In the genomic region with DNA sequence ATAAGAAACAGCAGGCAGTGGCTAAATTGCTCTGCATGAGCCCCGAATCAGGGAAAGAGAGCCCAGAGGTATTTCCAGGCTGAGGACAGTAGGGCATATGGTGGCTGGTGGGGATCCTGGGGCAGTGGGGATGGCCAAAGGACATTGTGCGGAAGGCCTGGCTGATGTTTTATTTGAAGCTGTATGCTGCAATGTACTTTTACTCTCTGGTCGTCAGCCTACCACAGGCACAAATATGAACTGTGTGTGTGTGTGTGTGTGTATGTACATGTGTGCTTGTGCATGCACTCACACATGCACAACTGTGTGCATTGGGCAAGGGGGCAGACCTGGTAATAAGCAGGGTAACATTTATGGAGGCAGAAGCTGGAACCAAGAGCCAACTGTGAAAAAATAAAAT, we compare ENCODE assay signal across 19 cellular contexts.
DNase-seq lines count a peak whose midpoint lies in the region; ATAC-seq and TF ChIP-seq lines count a peak whose summit lies in the region.
"Had no signal": no experiment of that assay in that cellular context is flagged by ENCODE, and none has a peak within 500 bp of the region (broad histone marks: within the 10 kb centered on the region; RNA-seq: fewer than 3 reads in every experiment).

No MANE protein-coding gene starts in this region.

- no peak overlapping the region for H3K9ac ChIP-seq in endodermal cell (ENCODE audit: extremely low read depth, low read length, poor library complexity, severe bottlenecking)
- H3K9ac ChIP-seq in mesenchymal stem cell (ENCODE audit: low read length): no peak overlapping the region
- H3K9ac ChIP-seq: BLaER1 treated with 17β-estradiol and CSF1 and Interleukin-3, amounts not matched to agents 10 nM and 100 nM had no signal

- no peak overlapping the region for H3K27ac Mint-ChIP-seq in endodermal cell
- H3K27ac Mint-ChIP-seq in stimulated activated effector memory CD8-positive, alpha-beta T cell treated with anti-CD3 and anti-CD28 coated beads, Interleukin-12 subunit alpha, Interleukin-12 subunit beta, amount 100 ng/mL, for 72 hours: peak overlapping the region; percentile 30
- H3K27ac Mint-ChIP-seq: B cell; CD4-positive, alpha-beta T cell; CD8-positive, alpha-beta T cell had no signal

- no peak overlapping the region for H2BK15ac ChIP-seq in mesenchymal stem cell (ENCODE audit: low read depth, poor library complexity, severe bottlenecking)

- no peaks in the 10 kb centered on the region for H3K36me3 Mint-ChIP-seq in endodermal cell (ENCODE audit: low read depth)
- no peaks in the 10 kb centered on the region for H3K36me3 Mint-ChIP-seq in stimulated activated effector memory CD8-positive, alpha-beta T cell treated with anti-CD3 and anti-CD28 coated beads, Interleukin-12 subunit alpha, Interleukin-12 subunit beta, amount 100 ng/mL, for 72 hours
- H3K36me3 Mint-ChIP-seq: CD8-positive, alpha-beta T cell had no signal

- H3K4me1 Mint-ChIP-seq in endodermal cell: peaks cover 1% of the 10 kb centered on the region
- H3K4me1 Mint-ChIP-seq in stimulated activated effector memory CD8-positive, alpha-beta T cell treated with anti-CD3 and anti-CD28 coated beads, Interleukin-12 subunit alpha, Interleukin-12 subunit beta, amount 100 ng/mL, for 72 hours: peaks cover 5% of the 10 kb centered on the region

- ATAC-seq in stimulated activated effector memory CD8-positive, alpha-beta T cell treated with anti-CD3 and anti-CD28 coated beads, Interleukin-12 subunit alpha, Interleukin-12 subunit beta, amount 100 ng/mL, for 72 hours: no peak
- ATAC-seq: A549; CD8-positive, alpha-beta T cell had no signal

- H2BK12ac ChIP-seq in mesenchymal stem cell (ENCODE audit: low read length in 2 of 2): no peak overlapping the region

- H3K4me3 Mint-ChIP-seq in endodermal cell: no peak overlapping the region
- no peak overlapping the region for H3K4me3 Mint-ChIP-seq in stimulated activated effector memory CD8-positive, alpha-beta T cell treated with anti-CD3 and anti-CD28 coated beads, Interleukin-12 subunit alpha, Interleukin-12 subunit beta, amount 100 ng/mL, for 72 hours
- H3K4me3 Mint-ChIP-seq: B cell; CD4-positive, alpha-beta T cell; CD8-positive, alpha-beta T cell had no signal

- H3K14ac ChIP-seq in mesenchymal stem cell (ENCODE audit: low read length in 2 of 2): no peak overlapping the region

- peak; percentile 19 for DNase-seq in endodermal cell
- DNase-seq in mesenchymal stem cell: no peak
- DNase-seq in osteoblast (ENCODE audit: insufficient read length, low spot score, missing footprints): peak; percentile 75
- no peak for DNase-seq in stimulated activated effector memory CD8-positive, alpha-beta T cell treated with anti-CD3 and anti-CD28 coated beads, Interleukin-12 subunit alpha, Interleukin-12 subunit beta, amount 100 ng/mL, for 72 hours (ENCODE audit: low spot score in 2 of 2)
- no peak for DNase-seq in stimulated activated CD4-positive, alpha-beta T cell treated with anti-CD3 and anti-CD28 coated beads, Interleukin-15, amount 100 ng/mL, for 24 hours
- DNase-seq in effector memory CD4-positive, alpha-beta T cell: no peak
- DNase-seq in uterus: no peak
- DNase-seq: AML-193; Caco-2; Calu3; CD4-positive, alpha-beta T cell; CD8-positive, alpha-beta T cell; DMS79 treated with DMSO at 0.1 percent for 48 hours; GF-D8 had no signal

- H3K27ac ChIP-seq in endodermal cell (ENCODE audit: low read depth, low read length) (no peak overlapping the region), mesenchymal stem cell (ENCODE audit: low read length, poor library complexity, severe bottlenecking) (no peak overlapping the region), osteoblast (ENCODE audit: low read depth, low read length) (no peak overlapping the region), uterus (no peak overlapping the region)
- no peak overlapping the region for H3K27ac ChIP-seq in effector memory CD4-positive, alpha-beta T cell (ENCODE audit: insufficient read depth, low read length, poor library complexity, severe bottlenecking)
- H3K27ac ChIP-seq: 22Rv1; A549; BLaER1 treated with 17β-estradiol and CSF1 and Interleukin-3, amounts not matched to agents 10 nM and 100 nM; C4-2B had no signal

- 86 to 100% methylated on average over 1 to 3 of the region's 3 CpGs for WGBS in endodermal cell (ENCODE audit: insufficient coverage in 1 of 2, insufficient read length in 1 of 2), 2 experiments
- 74% methylated on average over 3 of the region's 3 CpGs for WGBS in mesenchymal stem cell

- no peaks in the 10 kb centered on the region for H4K20me1 ChIP-seq in osteoblast (ENCODE audit: insufficient read depth, low read length)
- H4K20me1 ChIP-seq: BLaER1 treated with 17β-estradiol and CSF1 and Interleukin-3, amounts not matched to agents 10 nM and 100 nM had no signal

- H4K91ac ChIP-seq in mesenchymal stem cell (ENCODE audit: low read length): peak overlapping the region; percentile 27

- H3K4me3 ChIP-seq in endodermal cell (ENCODE audit: low read length) (no peak overlapping the region), mesenchymal stem cell (ENCODE audit: insufficient read depth in 1 of 2, low read depth in 1 of 2, low read length in 2 of 2) (no peak overlapping the region), osteoblast (ENCODE audit: insufficient read depth, low read length) (no peak overlapping the region), uterus (no peak overlapping the region)
- H3K4me3 ChIP-seq in effector memory CD4-positive, alpha-beta T cell (ENCODE audit: insufficient read depth, low read depth, low read length, poor library complexity, severe bottlenecking): no peak overlapping the region
- H3K4me3 ChIP-seq: A549; BLaER1 treated with 17β-estradiol and CSF1 and Interleukin-3, amounts not matched to agents 10 nM and 100 nM had no signal

- H3K4me2 ChIP-seq in mesenchymal stem cell (ENCODE audit: low read length, poor library complexity, severe bottlenecking): no peak overlapping the region
- no peak overlapping the region for H3K4me2 ChIP-seq in osteoblast (ENCODE audit: insufficient read depth, low read length)
- H3K4me2 ChIP-seq: A549; BLaER1 treated with 17β-estradiol and CSF1 and Interleukin-3, amounts not matched to agents 10 nM and 100 nM had no signal

- TF ChIP-seq POLR2A in uterus (IDR thresholded peaks at IDR 0.05): no peak

- no peak overlapping the region for H2BK5ac ChIP-seq in mesenchymal stem cell (ENCODE audit: low read depth, low read length, poor library complexity, severe bottlenecking)

- no peak for TF ChIP-seq CTCF in endodermal cell (conservative IDR thresholded peaks at IDR 0.05)
- TF ChIP-seq CTCF in osteoblast (IDR thresholded peaks at IDR 0.05; ENCODE audit: extremely low read depth, low read depth, low read length): no peak
- TF ChIP-seq CTCF in uterus (IDR thresholded peaks at IDR 0.05): no peak

- intact Hi-C loops in uterus (cut with DNase I; ENCODE audit: low total_unique reads): no loop called here

- H3K79me2 ChIP-seq in osteoblast (ENCODE audit: insufficient read depth, low read length): no peaks in the 10 kb centered on the region

- H3K36me3 ChIP-seq in endodermal cell (ENCODE audit: control insufficient read depth, insufficient read depth, low read length): no peaks in the 10 kb centered on the region
- no peaks in the 10 kb centered on the region for H3K36me3 ChIP-seq in mesenchymal stem cell (ENCODE audit: control insufficient read depth in 1 of 2, insufficient read depth in 2 of 2, low read depth in 1 of 2, low read length in 2 of 2)
- H3K36me3 ChIP-seq in osteoblast (ENCODE audit: insufficient read depth, low read length): no peaks in the 10 kb centered on the region
- no peaks in the 10 kb centered on the region for H3K36me3 ChIP-seq in effector memory CD4-positive, alpha-beta T cell (ENCODE audit: control insufficient read depth, insufficient read depth, low read length)
- no peaks in the 10 kb centered on the region for H3K36me3 ChIP-seq in uterus
- H3K36me3 ChIP-seq: BLaER1 treated with 17β-estradiol and CSF1 and Interleukin-3, amounts not matched to agents 10 nM and 100 nM had no signal

- H3K27me3 ChIP-seq in endodermal cell (ENCODE audit: control insufficient read depth, insufficient read depth, low read length, poor library complexity, severe bottlenecking): no peaks in the 10 kb centered on the region
- peaks cover 0 to 5% of the 10 kb centered on the region in 2 experiments for H3K27me3 ChIP-seq in mesenchymal stem cell (ENCODE audit: control insufficient read depth in 1 of 2, insufficient read depth in 1 of 2, low read length in 2 of 2)
- no peaks in the 10 kb centered on the region for H3K27me3 ChIP-seq in osteoblast (ENCODE audit: insufficient read depth, low read length)
- no peaks in the 10 kb centered on the region for H3K27me3 ChIP-seq in effector memory CD4-positive, alpha-beta T cell (replicated peaks; ENCODE audit: control insufficient read depth, insufficient read depth, low read length, poor library complexity, severe bottlenecking)
- no peaks in the 10 kb centered on the region for H3K27me3 ChIP-seq in uterus
- H3K27me3 ChIP-seq: BLaER1 treated with 17β-estradiol and CSF1 and Interleukin-3, amounts not matched to agents 10 nM and 100 nM had no signal

- H2BK120ac ChIP-seq in mesenchymal stem cell (ENCODE audit: low read depth, low read length): no peak overlapping the region

- H3K79me1 ChIP-seq in mesenchymal stem cell (replicated peaks; ENCODE audit: low read length, poor library complexity, severe bottlenecking): no peaks in the 10 kb centered on the region

- H3K23ac ChIP-seq in mesenchymal stem cell (ENCODE audit: low read length in 2 of 2): no peak overlapping the region

- H3K9me3 Mint-ChIP-seq in endodermal cell: no peaks in the 10 kb centered on the region
- H3K9me3 Mint-ChIP-seq in stimulated activated effector memory CD8-positive, alpha-beta T cell treated with anti-CD3 and anti-CD28 coated beads, Interleukin-12 subunit alpha, Interleukin-12 subunit beta, amount 100 ng/mL, for 72 hours: no peaks in the 10 kb centered on the region
- H3K9me3 Mint-ChIP-seq: CD4-positive, alpha-beta T cell; CD8-positive, alpha-beta T cell had no signal

- H3K18ac ChIP-seq in mesenchymal stem cell (ENCODE audit: low read depth in 1 of 2, low read length in 2 of 2): no peak overlapping the region

- H3K9me3 ChIP-seq in endodermal cell (ENCODE audit: control insufficient read depth, low read length) (no peaks in the 10 kb centered on the region), mesenchymal stem cell (ENCODE audit: control insufficient read depth, low read length) (no peaks in the 10 kb centered on the region), osteoblast (ENCODE audit: low read depth, low read length) (no peaks in the 10 kb centered on the region), uterus (no peaks in the 10 kb centered on the region)
- H3K9me3 ChIP-seq in effector memory CD4-positive, alpha-beta T cell (ENCODE audit: control insufficient read depth, low read length): no peaks in the 10 kb centered on the region
- H3K9me3 ChIP-seq: A549; BLaER1 treated with 17β-estradiol and CSF1 and Interleukin-3, amounts not matched to agents 10 nM and 100 nM; Caco-2 had no signal

- no peak overlapping the region for H2AFZ ChIP-seq in mesenchymal stem cell (ENCODE audit: low read depth, low read length)
- H2AFZ ChIP-seq in osteoblast (ENCODE audit: low read length): no peak overlapping the region

- H3K4ac ChIP-seq in mesenchymal stem cell (ENCODE audit: low read depth in 1 of 2, low read length in 2 of 2): no peak overlapping the region

- no peak overlapping the region for H4K8ac ChIP-seq in mesenchymal stem cell (ENCODE audit: low read length)

- H3K4me1 ChIP-seq in endodermal cell (ENCODE audit: control insufficient read depth, insufficient read depth, low read length) (no peaks in the 10 kb centered on the region), mesenchymal stem cell (ENCODE audit: control insufficient read depth, insufficient read depth, low read depth, low read length) (no peaks in the 10 kb centered on the region), osteoblast (ENCODE audit: insufficient read depth, low read length) (no peaks in the 10 kb centered on the region), uterus (no peaks in the 10 kb centered on the region)
- H3K4me1 ChIP-seq in effector memory CD4-positive, alpha-beta T cell (ENCODE audit: control insufficient read depth, insufficient read depth, low read length, poor library complexity, severe bottlenecking): no peaks in the 10 kb centered on the region
- H3K4me1 ChIP-seq: A549, Caco-2 had no signal

- no peaks in the 10 kb centered on the region for H3K27me3 Mint-ChIP-seq in endodermal cell (ENCODE audit: insufficient read depth)
- H3K27me3 Mint-ChIP-seq: B cell had no signal

- H2AK5ac ChIP-seq in mesenchymal stem cell (ENCODE audit: low read length, severe bottlenecking): no peak overlapping the region

Comparison
In these comparisons a context has a peak if more than half of its experiments do, and no peak if none do; other contexts are left out.
1. DNase-seq: peak in endodermal cell (single experiment) and osteoblast (single experiment); none in mesenchymal stem cell (single experiment), stimulated activated effector memory CD8-positive, alpha-beta T cell treated with anti-CD3 and anti-CD28 coated beads, Interleukin-12 subunit alpha, Interleukin-12 subunit beta, amount 100 ng/mL, for 72 hours (0 of 2), stimulated activated CD4-positive, alpha-beta T cell treated with anti-CD3 and anti-CD28 coated beads, Interleukin-15, amount 100 ng/mL, for 24 hours (single experiment), effector memory CD4-positive, alpha-beta T cell (0 of 3) and uterus (0 of 2).